In genomic region chr5:530556-530955, GRCh38 we compare ENCODE assay signal across 1 cellular context.
TF ChIP-seq lines count a peak whose summit lies in the region.

No MANE protein-coding gene starts in this region.

TF ChIP-seq in GM12878, 131 proteins besides CTCF, POLR2A, EP300 and RAD21:
- TF ChIP-seq DPF2 (IDR thresholded peaks at IDR 0.05) (no peak), CREB1 (IDR thresholded peaks at IDR 0.05; ENCODE audit: low read depth) (no peak), WRNIP1 (IDR thresholded peaks at IDR 0.05; ENCODE audit: borderline replicate concordance, low read depth, low read length) (no peak), RCOR1 (conservative IDR thresholded peaks at IDR 0.05; ENCODE audit: low read depth, low read length) (no peak), POU2F2 (IDR thresholded peaks at IDR 0.05; ENCODE audit: borderline replicate concordance, low read depth, low read length) (no peak), CBX3 (IDR thresholded peaks at IDR 0.05; ENCODE audit: borderline replicate concordance, low read depth) (no peak), SREBF1 (IDR thresholded peaks at IDR 0.05; ENCODE audit: low read length) (no peak), NBN (IDR thresholded peaks at IDR 0.05) (no peak), BCL3 (IDR thresholded peaks at IDR 0.05; ENCODE audit: borderline replicate concordance, insufficient read depth, low read depth, low read length, poor library complexity, severe bottlenecking) (no peak), CHD4 (IDR thresholded peaks at IDR 0.05) (no peak), BMI1 (IDR thresholded peaks at IDR 0.05; ENCODE audit: borderline replicate concordance) (no peak), YBX1 (IDR thresholded peaks at IDR 0.05) (no peak), EED (IDR thresholded peaks at IDR 0.05; ENCODE audit: low read depth) (no peak), CHD1 (IDR thresholded peaks at IDR 0.05; ENCODE audit: low read depth, low read length) (no peak), E2F8 (IDR thresholded peaks at IDR 0.05; ENCODE audit: low read depth, partially characterized antibody) (no peak), POLR2AphosphoS5 (IDR thresholded peaks at IDR 0.05; ENCODE audit: low read length) (no peak), ZNF207 (IDR thresholded peaks at IDR 0.05; ENCODE audit: borderline replicate concordance) (no peak), RELB (IDR thresholded peaks at IDR 0.05; ENCODE audit: low read depth) (no peak), MEF2A (IDR thresholded peaks at IDR 0.05; ENCODE audit: insufficient read depth, low read depth, low read length) (no peak)
TF ChIP-seq in GM12878: peak in this region for 0.
